Comparison of ENCODE assay signal across 8 cellular contexts in the genomic region with DNA sequence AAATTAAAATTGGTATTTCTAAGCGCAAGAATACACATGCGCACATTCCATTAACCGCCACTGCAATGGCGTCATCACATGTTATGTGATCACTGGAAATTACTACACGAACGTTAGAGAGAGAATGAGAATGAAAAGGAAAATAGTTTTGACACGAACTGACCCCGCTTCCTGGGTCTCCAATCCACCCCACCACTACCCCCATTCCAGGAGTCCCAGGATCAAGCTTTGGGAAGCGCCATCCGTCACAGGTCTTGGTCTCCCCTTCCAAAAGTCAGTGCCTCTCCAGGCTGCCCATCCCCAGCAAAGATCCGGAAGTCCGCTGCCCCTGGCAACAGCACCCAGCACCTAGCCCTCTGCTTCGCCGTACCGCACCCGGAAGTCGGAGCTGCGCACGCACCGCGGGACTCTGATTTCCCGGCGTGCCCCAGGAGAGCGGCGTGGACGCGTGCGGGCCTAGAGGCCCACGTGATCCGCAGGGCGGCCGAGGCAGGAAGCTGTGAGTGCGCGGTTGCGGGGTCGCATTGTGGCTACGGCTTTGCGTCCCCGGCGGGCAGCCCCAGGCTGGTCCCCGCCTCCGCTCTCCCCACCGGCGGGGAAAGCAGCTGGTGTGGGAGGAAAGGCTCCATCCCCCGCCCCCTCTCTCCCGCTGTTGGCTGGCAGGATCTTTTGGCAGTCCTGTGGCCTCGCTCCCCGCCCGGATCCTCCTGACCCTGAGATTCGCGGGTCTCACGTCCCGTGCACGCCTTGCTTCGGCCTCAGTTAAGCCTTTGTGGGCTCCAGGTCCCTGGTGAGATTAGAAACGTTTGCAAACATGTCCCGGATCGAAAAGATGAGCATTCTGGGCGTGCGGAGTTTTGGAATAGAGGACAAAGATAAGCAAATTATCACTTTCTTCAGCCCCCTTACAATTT. TPM values are rescaled to one million over a fixed set of nuclear protein-coding genes. Genes with fewer than 3 reads are reported as not detected.
DNase-seq lines count a peak whose midpoint lies in the region; ATAC-seq, FAIRE-seq and TF ChIP-seq lines count a peak whose summit lies in the region.

Gene RAD50 (plus strand): TSS at position 467 of the 914 bp plus-strand sequence. CDS start 348 bp downstream, at position 815.

- DNase-seq in DMS79 treated with DMSO at 0.1 percent for 48 hours (lab: John Stamatoyannopoulos, UW) (peak; percentile 46), RCC 7860 (ENCODE audit: low spot score) (peak; percentile 78), esophagus squamous epithelium (lab: John Stamatoyannopoulos, UW) (peak; percentile 52), myocyte (ENCODE audit: low read depth) (peak; percentile 95)
- DNase-seq in activated T-cell treated with anti-CD3 and anti-CD28 coated beads, Interleukin-2, amount 50 U/mL, for 72 hours: peak; percentile 96
- peak; percentile 86 to 90 for DNase-seq in stimulated activated CD8-positive, alpha-beta memory T cell treated with anti-CD3 and anti-CD28 coated beads, Interleukin-7, amount 100 ng/mL, for 4 hours (ENCODE audit: low read depth in 2 of 2)

- H3K9me3 Mint-ChIP-seq in activated T-cell treated with anti-CD3 and anti-CD28 coated beads, Interleukin-2, amount 50 U/mL, for 72 hours: no peaks in the 10 kb centered on the region

- peaks cover 2 to 9% of the 10 kb centered on the region in 2 donors for H3K36me3 Mint-ChIP-seq in activated T-cell treated with anti-CD3 and anti-CD28 coated beads, Interleukin-2, amount 50 U/mL, for 72 hours (ENCODE audit: insufficient read depth in 2 of 2)

- peak; percentile 22 for FAIRE-seq in RCC 7860 (lab: Jason Lieb, UNC)

- no peaks in the 10 kb centered on the region for H3K27me3 ChIP-seq in esophagus squamous epithelium

- intact Hi-C loops in esophagus squamous epithelium (cut with DNase I): no loop called here

- H3K36me3 ChIP-seq in KOPT-K1 (ENCODE audit: insufficient read depth, low read length) (peaks cover 22% of the 10 kb centered on the region), esophagus squamous epithelium (peaks cover 0 to 21% (median 0%) of the 10 kb centered on the region in 3 donors)

- peaks cover 0 to 22% (median 12%) of the 10 kb centered on the region in 3 donors for H3K4me1 ChIP-seq in esophagus squamous epithelium

- peak in 1 of 6 experiments; percentile 27 for TF ChIP-seq CTCF in esophagus squamous epithelium (IDR thresholded peaks at IDR 0.05)

- H3K9me3 ChIP-seq in KOPT-K1 (ENCODE audit: insufficient read depth, low read length, poor library complexity, severe bottlenecking) (no peaks in the 10 kb centered on the region), esophagus squamous epithelium (no peaks in the 10 kb centered on the region)

- TF ChIP-seq POLR2A in esophagus squamous epithelium (IDR thresholded peaks at IDR 0.05): peak in 2 of 4 donors; percentile 84 to 85

- peak within 1 kb of the TSS; percentile 76 for H3K27ac Mint-ChIP-seq in activated T-cell treated with anti-CD3 and anti-CD28 coated beads, Interleukin-2, amount 50 U/mL, for 72 hours

- ATAC-seq in GM21786 (IDR thresholded peaks at IDR 0.05; ENCODE audit: unreplicated experiment): peak; percentile 94
- ATAC-seq in activated T-cell treated with anti-CD3 and anti-CD28 coated beads, Interleukin-2, amount 50 U/mL, for 72 hours (replicated peaks in 1 of 2): peak; percentile 97 to 99

- H3K27ac ChIP-seq in KOPT-K1 (ENCODE audit: low read depth, low read length, poor library complexity, severe bottlenecking) (peak within 1 kb of the TSS; percentile 86), esophagus squamous epithelium (peak within 1 kb of the TSS; percentile 80 to 93 (median 86))

- WGBS in esophagus squamous epithelium, 2 donors: 24 to 28% methylated on average over 8 to 18 of the region's 60 CpGs

- peaks cover 29% of the 10 kb centered on the region for H3K4me1 Mint-ChIP-seq in activated T-cell treated with anti-CD3 and anti-CD28 coated beads, Interleukin-2, amount 50 U/mL, for 72 hours (ENCODE audit: low read depth)

- H3K4me3 ChIP-seq in esophagus squamous epithelium: peak within 1 kb of the TSS; percentile 49 to 85 (median 69)

- H3K4me3 Mint-ChIP-seq in activated T-cell treated with anti-CD3 and anti-CD28 coated beads, Interleukin-2, amount 50 U/mL, for 72 hours: peak within 1 kb of the TSS; percentile 98

- H3K27me3 Mint-ChIP-seq in activated T-cell treated with anti-CD3 and anti-CD28 coated beads, Interleukin-2, amount 50 U/mL, for 72 hours (ENCODE audit: low read depth): no peaks in the 10 kb centered on the region

RNA-seq across cellular contexts. Expression of gene RAD50, which starts in this region (rescaled TPM):
- total RNA-seq in activated T-cell treated with anti-CD3 and anti-CD28 coated beads, Interleukin-2, amount 50 U/mL, for 72 hours: 10 to 100 TPM; 42.1 to 46.1 TPM
- total RNA-seq in esophagus squamous epithelium: 10 to 100 TPM; 13.6 to 25.2 (median 20.4) TPM
- total RNA-seq in myocyte: 21.0 and 25.9 TPM in 2 replicates
- polyA plus RNA-seq in myocyte (2012): 9.9 TPM

Comparison
In these comparisons a context has a peak if more than half of its experiments do, and no peak if none do; other contexts are left out.
1. Peak in every context shown above with its lines: DNase-seq, ATAC-seq, H3K4me3 ChIP-seq and H3K27ac ChIP-seq.
2. DNase-seq: peak in every context shown above with its lines; median percentile 96 in activated T-cell treated with anti-CD3 and anti-CD28 coated beads, Interleukin-2, amount 50 U/mL, for 72 hours; 95 in myocyte; 88 in stimulated activated CD8-positive, alpha-beta memory T cell treated with anti-CD3 and anti-CD28 coated beads, Interleukin-7, amount 100 ng/mL, for 4 hours; 78 in RCC 7860; 52 in esophagus squamous epithelium; 46 in DMS79 treated with DMSO at 0.1 percent for 48 hours.